In genomic region chr20:32707691-32708581, GRCh38 we compare ENCODE assay signal across 15 cellular contexts. TPM values are rescaled to one million over a fixed set of nuclear protein-coding genes. Genes with fewer than 3 reads are reported as not detected.
DNase-seq lines count a peak whose midpoint lies in the region; ATAC-seq and TF ChIP-seq lines count a peak whose summit lies in the region.
"Had no signal": no experiment of that assay in that cellular context is flagged by ENCODE, and none has a peak within 500 bp of the region (broad histone marks: within the 10 kb centered on the region; RNA-seq: fewer than 3 reads in every experiment).

No MANE protein-coding gene starts in this region.

- H3K36me3 ChIP-seq in RWPE2 (ENCODE audit: low read depth) (peaks cover 16% of the 10 kb centered on the region), endodermal cell (ENCODE audit: control insufficient read depth, insufficient read depth, low read length) (peaks cover 16% of the 10 kb centered on the region)

- H3K4me3 ChIP-seq in RWPE2 (ENCODE audit: severe bottlenecking) = no peak overlapping the region
- no peak overlapping the region for H3K4me3 ChIP-seq in endodermal cell (ENCODE audit: low read length)
- H3K4me3 ChIP-seq: left lung, testis had no signal

- H3K27ac ChIP-seq in RWPE2 (ENCODE audit: poor library complexity, severe bottlenecking) (peak overlapping the region; percentile 1), endodermal cell (ENCODE audit: low read depth, low read length) (no peak overlapping the region)
- H3K27ac ChIP-seq: parathyroid adenoma had no signal

- no peak for DNase-seq in activated naive CD4-positive, alpha-beta T cell treated with anti-CD3 and anti-CD28 coated beads for 36 hours
- no peak for DNase-seq in activated naive CD4-positive, alpha-beta T cell (lab: John Stamatoyannopoulos, UW)
- no peak for DNase-seq in RWPE2 (ENCODE audit: low spot score)
- no peak for DNase-seq in endodermal cell
- DNase-seq in pulmonary artery endothelial cell (ENCODE audit: low read depth, low spot score) = peak; percentile 30
- DNase-seq in NCI-H510A (lab: John Stamatoyannopoulos, UW) = no peak
- DNase-seq in iPS-NIHi7 (ENCODE audit: extremely low spot score) = no peak
- no peak for DNase-seq in DMS153 (lab: John Stamatoyannopoulos, UW)
- DNase-seq: activated T-cell treated with anti-CD3 and anti-CD28 coated beads for 4 hours, AML-193, left lung, NCI-H1930, testis had no signal

- TF ChIP-seq CTCF in RWPE2 (IDR thresholded peaks at IDR 0.05; ENCODE audit: poor library complexity, severe bottlenecking) (no peak), endodermal cell (conservative IDR thresholded peaks at IDR 0.05) (no peak)

- WGBS in endodermal cell (ENCODE audit: insufficient coverage in 1 of 2, insufficient read length in 1 of 2), 2 experiments = 70 to 84% methylated on average over 5 of the region's 5 CpGs

- H3K36me3 Mint-ChIP-seq in activated naive CD4-positive, alpha-beta T cell treated with anti-CD3 and anti-CD28 coated beads for 36 hours (ENCODE audit: low read depth) = peaks cover 10% of the 10 kb centered on the region
- H3K36me3 Mint-ChIP-seq in endodermal cell (ENCODE audit: low read depth) = peaks cover 43% of the 10 kb centered on the region

- peak overlapping the region; percentile 26 for H3K27ac Mint-ChIP-seq in activated naive CD4-positive, alpha-beta T cell treated with anti-CD3 and anti-CD28 coated beads for 36 hours
- peak overlapping the region; percentile 90 for H3K27ac Mint-ChIP-seq in endodermal cell

- H3K27me3 ChIP-seq in RWPE2 (ENCODE audit: insufficient read depth, poor library complexity, severe bottlenecking) = no peaks in the 10 kb centered on the region
- no peaks in the 10 kb centered on the region for H3K27me3 ChIP-seq in endodermal cell (ENCODE audit: control insufficient read depth, insufficient read depth, low read length, poor library complexity, severe bottlenecking)
- H3K27me3 ChIP-seq: left lung, testis had no signal

- no peak overlapping the region for H3K9ac ChIP-seq in endodermal cell (ENCODE audit: extremely low read depth, low read length, poor library complexity, severe bottlenecking)
- H3K9ac ChIP-seq: parathyroid adenoma had no signal

- no peaks in the 10 kb centered on the region for H3K9me3 Mint-ChIP-seq in activated naive CD4-positive, alpha-beta T cell treated with anti-CD3 and anti-CD28 coated beads for 36 hours
- no peaks in the 10 kb centered on the region for H3K9me3 Mint-ChIP-seq in endodermal cell

- H3K4me1 ChIP-seq in RWPE2 (ENCODE audit: insufficient read depth, poor library complexity, severe bottlenecking) (peaks cover 9% of the 10 kb centered on the region), endodermal cell (ENCODE audit: control insufficient read depth, insufficient read depth, low read length) (peaks cover 4% of the 10 kb centered on the region)
- H3K4me1 ChIP-seq: left lung had no signal

- H3K9me3 ChIP-seq in RWPE2 (ENCODE audit: severe bottlenecking) (no peaks in the 10 kb centered on the region), endodermal cell (ENCODE audit: control insufficient read depth, low read length) (no peaks in the 10 kb centered on the region)
- H3K9me3 ChIP-seq: left lung, testis had no signal

- H3K27me3 Mint-ChIP-seq in activated naive CD4-positive, alpha-beta T cell treated with anti-CD3 and anti-CD28 coated beads for 36 hours (ENCODE audit: low read depth) = no peaks in the 10 kb centered on the region
- H3K27me3 Mint-ChIP-seq in endodermal cell (ENCODE audit: insufficient read depth) = no peaks in the 10 kb centered on the region

- H3K4me3 Mint-ChIP-seq in activated naive CD4-positive, alpha-beta T cell treated with anti-CD3 and anti-CD28 coated beads for 36 hours = no peak overlapping the region
- no peak overlapping the region for H3K4me3 Mint-ChIP-seq in endodermal cell

- CTCF ChIA-PET in activated naive CD4-positive, alpha-beta T cell treated with anti-CD3 and anti-CD28 coated beads for 36 hours (lab: Charles Lee) = interaction anchor here (0.9 kb wide), 1 partner anchor 70 kb away, joined by 3 read pairs; no protein-coding TSS in a partner anchor

- peaks cover 7% of the 10 kb centered on the region for H3K4me1 Mint-ChIP-seq in activated naive CD4-positive, alpha-beta T cell treated with anti-CD3 and anti-CD28 coated beads for 36 hours (ENCODE audit: low read depth)
- H3K4me1 Mint-ChIP-seq in endodermal cell = peaks cover 34% of the 10 kb centered on the region

- peak; percentile 70 for ATAC-seq in RWPE2 (ENCODE audit: low read depth)
- ATAC-seq: left lung had no signal

- intact Hi-C loops in activated naive CD4-positive, alpha-beta T cell treated with anti-CD3 and anti-CD28 coated beads for 36 hours (cut with micrococcal nuclease) = no loop called here

RNA-seq across cellular contexts. Expression of gene C20orf203, which starts 34.2 kb away (rescaled TPM):
- total RNA-seq in activated naive CD4-positive, alpha-beta T cell treated with anti-CD3 and anti-CD28 coated beads for 36 hours = under 1 TPM in 1 of 2 experiments, not detected in 1; 0.07 TPM
- total RNA-seq in endodermal cell (under 1 TPM; 0.18 to 0.24 TPM), pulmonary artery endothelial cell (not detected in 2 replicates)
- 0.28 TPM for polyA plus RNA-seq in endodermal cell (2013, experiment 1 of 2)
- 0.41 TPM for polyA plus RNA-seq in endodermal cell (2013, experiment 2 of 2)
- total RNA-seq: G401, left lung had no signal

RNA-seq across cellular contexts. Expression of gene COMMD7, which starts 35.3 kb away (rescaled TPM):
- total RNA-seq in activated naive CD4-positive, alpha-beta T cell treated with anti-CD3 and anti-CD28 coated beads for 36 hours = 10 to 100 TPM; 33.8 to 36.6 TPM
- 10 to 100 TPM; 21.2 to 49.2 TPM for total RNA-seq in endodermal cell
- polyA plus RNA-seq in endodermal cell (2013, experiment 1 of 2) = 43.4 TPM
- polyA plus RNA-seq in endodermal cell (2013, experiment 2 of 2) = 41.9 TPM
- total RNA-seq in pulmonary artery endothelial cell = 35.1 and 54.5 TPM in 2 replicates

RNA-seq across cellular contexts. Expression of gene DNMT3B, which starts 54.2 kb away (rescaled TPM):
- 1 to 10 TPM; 2.0 to 2.2 TPM for total RNA-seq in activated naive CD4-positive, alpha-beta T cell treated with anti-CD3 and anti-CD28 coated beads for 36 hours
- total RNA-seq in endodermal cell (100 to 1,000 TPM in 1 of 2 donors, 10 to 100 TPM in 1; 82.1 to 283 TPM), pulmonary artery endothelial cell (4.0 and 4.9 TPM in 2 replicates)
- polyA plus RNA-seq in endodermal cell (2013, experiment 1 of 2) = 68.5 TPM
- 50.5 TPM for polyA plus RNA-seq in endodermal cell (2013, experiment 2 of 2)

Comparison
In these comparisons a context has a peak if more than half of its experiments do, and no peak if none do; other contexts are left out.
1. RNA of gene DNMT3B, which starts 54.2 kb away (total RNA-seq): 82.1 to 283 TPM in endodermal cell; 4.0 to 4.9 TPM in pulmonary artery endothelial cell and 2.0 to 2.2 TPM in activated naive CD4-positive, alpha-beta T cell treated with anti-CD3 and anti-CD28 coated beads for 36 hours; every median in the first group is over 10 times any median in the second.